8 cellular contexts compared by ENCODE assay signal in the genomic region with DNA sequence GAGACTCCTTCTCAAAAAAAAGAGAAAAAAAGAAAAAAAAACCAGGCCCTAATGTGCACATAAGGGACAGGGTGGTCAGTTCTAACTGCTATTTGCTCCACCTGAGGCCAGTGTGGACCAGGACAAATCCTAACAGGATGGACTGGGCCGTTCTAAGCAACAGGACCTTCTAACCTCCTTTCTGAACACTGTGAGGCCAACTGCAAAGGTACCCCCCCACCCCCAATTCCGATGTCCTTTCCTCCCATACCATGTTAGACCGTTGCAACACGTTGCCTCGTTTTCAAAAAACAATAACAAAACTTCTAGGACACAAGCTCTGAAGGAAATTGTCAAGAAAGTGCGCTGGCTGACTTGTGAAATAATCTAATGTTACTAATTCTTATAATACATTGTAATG. TPM values are rescaled to one million over a fixed set of nuclear protein-coding genes. Genes with fewer than 3 reads are reported as not detected.
DNase-seq lines count a peak whose midpoint lies in the region; ATAC-seq and TF ChIP-seq lines count a peak whose summit lies in the region.

No MANE protein-coding gene starts in this region.

- DNase-seq in activated CD4-positive, alpha-beta T cell treated with anti-CD3 and anti-CD28 coated beads for 36 hours, result no peak
- no peak for DNase-seq in activated CD4-positive, alpha-beta T cell treated with anti-CD3 and anti-CD28 coated beads for 48 hours
- DNase-seq in activated CD8-positive, alpha-beta T cell treated with anti-CD3 and anti-CD28 coated beads, Interleukin-2, amount 10 ng/mL, durations not matched to agents 7 days and 5 days, result no peak
- DNase-seq in testis (no peak), ecto neural progenitor cell (ENCODE audit: low spot score) (no peak), DMS153 (lab: John Stamatoyannopoulos, UW) (no peak)

- POLR2A ChIA-PET in activated CD4-positive, alpha-beta T cell treated with anti-CD3 and anti-CD28 coated beads for 36 hours (lab: Charles Lee), result no interaction called here
- POLR2A ChIA-PET in activated CD8-positive, alpha-beta T cell treated with anti-CD3 and anti-CD28 coated beads, Interleukin-2, amount 10 ng/mL, durations not matched to agents 7 days and 5 days (lab: Charles Lee), result no interaction called here

- H3K9me3 ChIP-seq in iPS-18c (ENCODE audit: control insufficient read depth, insufficient read depth, low read length), result peaks cover 11% of the 10 kb centered on the region
- H3K9me3 ChIP-seq in testis, result no peaks in the 10 kb centered on the region

- 7 to 10% methylated on average over 6 of the region's 6 CpGs for WGBS in testis, 2 donors

- CTCF ChIA-PET in activated CD4-positive, alpha-beta T cell treated with anti-CD3 and anti-CD28 coated beads for 36 hours (lab: Charles Lee), result no interaction called here
- CTCF ChIA-PET in activated CD8-positive, alpha-beta T cell treated with anti-CD3 and anti-CD28 coated beads, Interleukin-2, amount 10 ng/mL, durations not matched to agents 7 days and 5 days (lab: Charles Lee), result no interaction called here

- H3K4me3 ChIP-seq in iPS-18c (ENCODE audit: insufficient read depth, low read depth, low read length), result peak overlapping the region; percentile 75
- peak overlapping the region; percentile 97 for H3K4me3 ChIP-seq in testis

- peak overlapping the region; percentile 77 for H3K4me3 Mint-ChIP-seq in activated CD4-positive, alpha-beta T cell treated with anti-CD3 and anti-CD28 coated beads for 36 hours
- H3K4me3 Mint-ChIP-seq in activated CD8-positive, alpha-beta T cell treated with anti-CD3 and anti-CD28 coated beads, Interleukin-2, amount 10 ng/mL, durations not matched to agents 7 days and 5 days, result peak overlapping the region; percentile 78

- H3K36me3 Mint-ChIP-seq in activated CD4-positive, alpha-beta T cell treated with anti-CD3 and anti-CD28 coated beads for 36 hours (ENCODE audit: low read depth), result peaks cover 35% of the 10 kb centered on the region
- H3K36me3 Mint-ChIP-seq in activated CD8-positive, alpha-beta T cell treated with anti-CD3 and anti-CD28 coated beads, Interleukin-2, amount 10 ng/mL, durations not matched to agents 7 days and 5 days (ENCODE audit: low read depth), result peaks cover 42% of the 10 kb centered on the region

- intact Hi-C loops in activated CD4-positive, alpha-beta T cell treated with anti-CD3 and anti-CD28 coated beads for 36 hours (cut with DNase I, micrococcal nuclease), result loop anchor here (1.0 to 5.0 kb wide), 5 partner anchors 243 to 1075 kb away; partner anchors contain the start of gene DUSP28 (in 1 of the 2)
- intact Hi-C loops in testis (cut with DNase I; ENCODE audit: low total_unique reads), result no loop called here

- no peaks in the 10 kb centered on the region for H3K27me3 ChIP-seq in testis

- no peak for TF ChIP-seq CTCF in testis (IDR thresholded peaks at IDR 0.05)

- ATAC-seq in activated CD4-positive, alpha-beta T cell treated with anti-CD3 and anti-CD28 coated beads for 36 hours, result no peak
- no peak for ATAC-seq in activated CD8-positive, alpha-beta T cell treated with anti-CD3 and anti-CD28 coated beads, Interleukin-2, amount 10 ng/mL, durations not matched to agents 7 days and 5 days
- ATAC-seq in GM18502 (IDR thresholded peaks at IDR 0.05; ENCODE audit: poor library complexity, unreplicated experiment), result no peak

- H3K4me1 ChIP-seq in testis, result peaks cover 12% of the 10 kb centered on the region

- peaks cover 39% of the 10 kb centered on the region for H3K4me1 Mint-ChIP-seq in activated CD4-positive, alpha-beta T cell treated with anti-CD3 and anti-CD28 coated beads for 36 hours
- H3K4me1 Mint-ChIP-seq in activated CD8-positive, alpha-beta T cell treated with anti-CD3 and anti-CD28 coated beads, Interleukin-2, amount 10 ng/mL, durations not matched to agents 7 days and 5 days (ENCODE audit: low read depth), result peaks cover 40% of the 10 kb centered on the region

- no peaks in the 10 kb centered on the region for H3K9me3 Mint-ChIP-seq in activated CD4-positive, alpha-beta T cell treated with anti-CD3 and anti-CD28 coated beads for 36 hours (ENCODE audit: low read depth)
- H3K9me3 Mint-ChIP-seq in activated CD8-positive, alpha-beta T cell treated with anti-CD3 and anti-CD28 coated beads, Interleukin-2, amount 10 ng/mL, durations not matched to agents 7 days and 5 days (ENCODE audit: insufficient read depth), result no peaks in the 10 kb centered on the region

- TF ChIP-seq POLR2A in testis (IDR thresholded peaks at IDR 0.05), result no peak

- H3K27ac ChIP-seq in testis, result peak overlapping the region; percentile 27 to 99

- no peaks in the 10 kb centered on the region for H3K36me3 ChIP-seq in testis (ENCODE audit: low read depth, missing control alignments)

- H3K27me3 Mint-ChIP-seq in activated CD4-positive, alpha-beta T cell treated with anti-CD3 and anti-CD28 coated beads for 36 hours, result no peaks in the 10 kb centered on the region
- H3K27me3 Mint-ChIP-seq in activated CD8-positive, alpha-beta T cell treated with anti-CD3 and anti-CD28 coated beads, Interleukin-2, amount 10 ng/mL, durations not matched to agents 7 days and 5 days (ENCODE audit: low read depth), result no peaks in the 10 kb centered on the region

- H3K27ac Mint-ChIP-seq in activated CD4-positive, alpha-beta T cell treated with anti-CD3 and anti-CD28 coated beads for 36 hours, result peak overlapping the region; percentile 71
- H3K27ac Mint-ChIP-seq in activated CD8-positive, alpha-beta T cell treated with anti-CD3 and anti-CD28 coated beads, Interleukin-2, amount 10 ng/mL, durations not matched to agents 7 days and 5 days, result peak overlapping the region; percentile 78

RNA-seq across cellular contexts. Expression of gene THAP4, which starts 1.2 kb away (rescaled TPM):
- 10 to 100 TPM; 42.5 to 54.1 TPM for total RNA-seq in activated CD4-positive, alpha-beta T cell treated with anti-CD3 and anti-CD28 coated beads for 36 hours
- 10 to 100 TPM; 32.3 to 37.4 TPM for total RNA-seq in activated CD8-positive, alpha-beta T cell treated with anti-CD3 and anti-CD28 coated beads, Interleukin-2, amount 10 ng/mL, durations not matched to agents 7 days and 5 days
- 10 to 100 TPM; 61.3 to 73.5 TPM for total RNA-seq in testis
- 73.5 TPM for polyA plus RNA-seq in testis (ENCODE audit: insufficient read depth, low read depth, low replicate concordance)

RNA-seq across cellular contexts. Expression of gene ATG4B, which starts 1.7 kb away (rescaled TPM):
- total RNA-seq in activated CD4-positive, alpha-beta T cell treated with anti-CD3 and anti-CD28 coated beads for 36 hours, result 10 to 100 TPM; 71.8 to 80.1 TPM
- 10 to 100 TPM; 81.2 to 94.6 TPM for total RNA-seq in activated CD8-positive, alpha-beta T cell treated with anti-CD3 and anti-CD28 coated beads, Interleukin-2, amount 10 ng/mL, durations not matched to agents 7 days and 5 days
- total RNA-seq in testis, result 100 to 1,000 TPM; 149 to 159 TPM
- 123 TPM for polyA plus RNA-seq in testis (ENCODE audit: insufficient read depth, low read depth, low replicate concordance)

RNA-seq across cellular contexts. Expression of gene DTYMK, which starts 50.9 kb away (rescaled TPM):
- 10 to 100 TPM; 79.8 to 93.1 TPM for total RNA-seq in activated CD4-positive, alpha-beta T cell treated with anti-CD3 and anti-CD28 coated beads for 36 hours
- 100 to 1,000 TPM; 101 to 103 TPM for total RNA-seq in activated CD8-positive, alpha-beta T cell treated with anti-CD3 and anti-CD28 coated beads, Interleukin-2, amount 10 ng/mL, durations not matched to agents 7 days and 5 days
- total RNA-seq in testis, result 10 to 100 TPM; 27.4 to 30.0 TPM
- 16.4 TPM for polyA plus RNA-seq in testis (ENCODE audit: insufficient read depth, low read depth, low replicate concordance)
